ENCODE assay signal across 13 cellular contexts in genomic region chr2:9318461-9319337, GRCh38.
DNase-seq lines count a peak whose midpoint lies in the region; ATAC-seq and TF ChIP-seq lines count a peak whose summit lies in the region.
"Had no signal": no experiment of that assay in that cellular context is flagged by ENCODE, and none has a peak within 500 bp of the region (broad histone marks: within the 10 kb centered on the region; RNA-seq: fewer than 3 reads in every experiment).

No MANE protein-coding gene starts in this region.

- DNase-seq in NCI-H510A (lab: John Stamatoyannopoulos, UW) (peak; percentile 31), choroid plexus epithelial cell (ENCODE audit: low read depth) (peak; percentile 38), left lobe of liver (ENCODE audit: low spot score) (no peak), putamen (ENCODE audit: low spot score) (no peak), NCI-H524 (lab: John Stamatoyannopoulos, UW) (no peak)
- DNase-seq in central memory CD4-positive, alpha-beta T cell = no peak
- DNase-seq: activated CD8-positive, alpha-beta memory T cell treated with anti-CD3 and anti-CD28 coated beads for 24 hours; activated naive CD8-positive, alpha-beta T cell treated with anti-CD3 and anti-CD28 coated beads, Interleukin-2, amount 10 ng/mL, durations not matched to agents 7 days and 5 days; effector memory CD4-positive, alpha-beta T cell; naive B cell; NCI-H1417 treated with DMSO at 0.1 percent for 48 hours had no signal

- peak overlapping the region; percentile 58 for H3K27ac ChIP-seq in stomach smooth muscle (ENCODE audit: low read length)

- peaks cover 19% of the 10 kb centered on the region for H3K4me1 ChIP-seq in stomach smooth muscle (ENCODE audit: control insufficient read depth, insufficient read depth, low read length)

- TF ChIP-seq CTCF in choroid plexus epithelial cell (conservative IDR thresholded peaks at IDR 0.05; ENCODE audit: low read depth, low read length) = no peak

- H3K9ac ChIP-seq in stomach smooth muscle (ENCODE audit: low read length in 2 of 2) = no peak overlapping the region

- ATAC-seq in left lobe of liver = peak; percentile 55
- ATAC-seq: stimulated activated effector memory CD8-positive, alpha-beta T cell treated with anti-CD3 and anti-CD28 coated beads, Interleukin-12 subunit alpha, Interleukin-12 subunit beta, amount 100 ng/mL, for 72 hours had no signal

- no peaks in the 10 kb centered on the region for H3K27me3 ChIP-seq in stomach smooth muscle (ENCODE audit: control insufficient read depth in 1 of 2, insufficient read depth in 2 of 2, low read length in 2 of 2)

- H3K9me3 ChIP-seq in stomach smooth muscle (ENCODE audit: control insufficient read depth in 2 of 2, low read length in 2 of 2) = no peaks in the 10 kb centered on the region

- H3K4me3 ChIP-seq in choroid plexus epithelial cell (ENCODE audit: low read depth, low read length) (no peak overlapping the region), stomach smooth muscle (ENCODE audit: low read length in 2 of 2) (peak overlapping the region in 1 of 2 donors; percentile 52)

- peaks cover 5 to 7% of the 10 kb centered on the region in 2 donors for H3K36me3 ChIP-seq in stomach smooth muscle (ENCODE audit: control insufficient read depth in 2 of 2, insufficient read depth in 2 of 2, low read length in 2 of 2)

Comparison
In these comparisons a context has a peak if more than half of its experiments do, and no peak if none do; other contexts are left out.
1. DNase-seq: peak in NCI-H510A (single experiment) and choroid plexus epithelial cell (single experiment); none in left lobe of liver (single experiment), putamen (single experiment), central memory CD4-positive, alpha-beta T cell (single experiment) and NCI-H524 (0 of 2).